ENCODE assay signal across 23 cellular contexts in genomic region chr4:149735796-149736195, GRCh38.
A peak's percentile ranks its signal among the peaks of the same experiment; 100 is the strongest.
DNase-seq lines count a peak whose midpoint lies in the region; ATAC-seq, FAIRE-seq and TF ChIP-seq lines count a peak whose summit lies in the region.
"Had no signal": no experiment of that assay in that cellular context is flagged by ENCODE, and none has a peak within 500 bp of the region (broad histone marks: within the 10 kb centered on the region; RNA-seq: fewer than 3 reads in every experiment).

No MANE protein-coding gene starts in this region.

- H3K4me1 ChIP-seq in HCT116 (ENCODE audit: control insufficient read depth in 1 of 2, insufficient read depth in 2 of 2, low read length in 2 of 2) (no peaks in the 10 kb centered on the region), HepG2 (ENCODE audit: insufficient read depth, low read length) (no peaks in the 10 kb centered on the region)
- H3K4me1 ChIP-seq: body of pancreas, heart left ventricle, parathyroid adenoma had no signal

- H3K9me2 ChIP-seq in HCT116 (ENCODE audit: insufficient read depth): no peaks in the 10 kb centered on the region

- H3K4me2 ChIP-seq in HCT116 (ENCODE audit: low read length) (no peak overlapping the region), HepG2 (ENCODE audit: low read depth, low read length) (no peak overlapping the region)

- TF ChIP-seq RAD21 in HCT116 (IDR thresholded peaks at IDR 0.05; ENCODE audit: low read depth) (peak; percentile 45), HepG2 (CRISPR knock-in tag; IDR thresholded peaks at IDR 0.05) (no peak)

- H3K4me3 Mint-ChIP-seq in activated CD4-positive, alpha-beta T cell treated with anti-CD3 and anti-CD28 coated beads, Interleukin-2, amount 10 ng/mL, durations not matched to agents 7 days and 5 days: no peak overlapping the region
- H3K4me3 Mint-ChIP-seq: activated B cell treated with CpG ODN at 0.5 μM for 24 hours; activated naive CD8-positive, alpha-beta T cell; activated T-cell treated with anti-CD3 and anti-CD28 coated beads, Interleukin-2, amount 50 U/mL, for 72 hours; B cell; naive thymus-derived CD4-positive, alpha-beta T cell; T-helper 1 cell treated with Interleukin-12 subunit alpha and Interleukin-12 subunit beta and Interleukin-4 antibody, amounts not matched to agents 30 μg/mL and 1 μg/mL, for 36 hours had no signal

- 6% methylated on average over 3 of the region's 3 CpGs for WGBS in HepG2 (ENCODE audit: low lambda C conversion rate)

- H3K27me3 ChIP-seq in HCT116 (ENCODE audit: insufficient read depth, low read length) (no peaks in the 10 kb centered on the region), HepG2 (ENCODE audit: control insufficient read depth in 1 of 2, insufficient read depth in 2 of 2, low read length in 2 of 2) (no peaks in the 10 kb centered on the region)
- H3K27me3 ChIP-seq: body of pancreas, heart left ventricle had no signal

- FAIRE-seq in HepG2 (lab: Jason Lieb, UNC): no peak
- FAIRE-seq: HTR-8/SVneo, islet of Langerhans had no signal

- H2AFZ ChIP-seq in HCT116 (ENCODE audit: low read depth, low read length, poor library complexity, severe bottlenecking) (no peak overlapping the region), HepG2 (ENCODE audit: low read length) (no peak overlapping the region)
- H2AFZ ChIP-seq: parathyroid adenoma had no signal

- intact Hi-C loops in HCT116 (cut with micrococcal nuclease): no loop called here
- intact Hi-C loops in HepG2 (cut with micrococcal nuclease; ENCODE audit: unreplicated experiment): no loop called here

- H3K27ac Mint-ChIP-seq in activated CD4-positive, alpha-beta T cell treated with anti-CD3 and anti-CD28 coated beads, Interleukin-2, amount 10 ng/mL, durations not matched to agents 7 days and 5 days: no peak overlapping the region
- H3K27ac Mint-ChIP-seq: activated B cell treated with CpG ODN at 0.5 μM for 24 hours; activated naive CD8-positive, alpha-beta T cell; activated T-cell treated with anti-CD3 and anti-CD28 coated beads, Interleukin-2, amount 50 U/mL, for 72 hours; B cell; naive thymus-derived CD4-positive, alpha-beta T cell; T-helper 1 cell treated with Interleukin-12 subunit alpha and Interleukin-12 subunit beta and Interleukin-4 antibody, amounts not matched to agents 30 μg/mL and 1 μg/mL, for 36 hours had no signal

- H3K4me3 ChIP-seq in HCT116 (replicated peaks in 1 of 2; ENCODE audit: low read depth in 1 of 2, low read length in 2 of 2) (no peak overlapping the region), choroid plexus epithelial cell (ENCODE audit: low read depth, low read length) (no peak overlapping the region), HepG2 (replicated peaks in 1 of 3; ENCODE audit: insufficient read depth in 1 of 3, low read depth in 2 of 3, low read length in 3 of 3) (no peak overlapping the region)
- H3K4me3 ChIP-seq: body of pancreas, heart left ventricle had no signal

- H3K27me3 Mint-ChIP-seq in activated CD4-positive, alpha-beta T cell treated with anti-CD3 and anti-CD28 coated beads, Interleukin-2, amount 10 ng/mL, durations not matched to agents 7 days and 5 days: no peaks in the 10 kb centered on the region
- H3K27me3 Mint-ChIP-seq: activated B cell treated with CpG ODN at 0.5 μM for 24 hours; activated naive CD8-positive, alpha-beta T cell; B cell had no signal

- in situ Hi-C loops in HepG2 (cut with HindIII; ENCODE audit: extremely low pct_ligation_motif_present, low pct_unique_long_range_greater_than_20kb): no loop called here

- TF ChIP-seq CTCF in HCT116 (IDR thresholded peaks at IDR 0.05 in 2 of 3, conservative IDR thresholded peaks at IDR 0.05 in 1 of 3; ENCODE audit: borderline replicate concordance in 1 of 3, insufficient read depth in 1 of 3, low read depth in 2 of 3, low read length in 2 of 3) (peak in 2 of 3 experiments; percentile 1 to 19; a peak in 1 of 6 replicates), choroid plexus epithelial cell (conservative IDR thresholded peaks at IDR 0.05; ENCODE audit: low read depth, low read length) (no peak), HepG2 (CRISPR knock-in tag; IDR thresholded peaks at IDR 0.05) (no peak)

- H3K4me1 Mint-ChIP-seq in activated CD4-positive, alpha-beta T cell treated with anti-CD3 and anti-CD28 coated beads, Interleukin-2, amount 10 ng/mL, durations not matched to agents 7 days and 5 days: no peaks in the 10 kb centered on the region
- H3K4me1 Mint-ChIP-seq: activated B cell treated with CpG ODN at 0.5 μM for 24 hours; B cell; naive thymus-derived CD4-positive, alpha-beta T cell had no signal

- no peaks in the 10 kb centered on the region for H3K36me3 Mint-ChIP-seq in activated CD4-positive, alpha-beta T cell treated with anti-CD3 and anti-CD28 coated beads, Interleukin-2, amount 10 ng/mL, durations not matched to agents 7 days and 5 days (ENCODE audit: low read depth)
- H3K36me3 Mint-ChIP-seq: activated naive CD8-positive, alpha-beta T cell; naive thymus-derived CD4-positive, alpha-beta T cell had no signal

- TF ChIP-seq EP300 in HepG2 (IDR thresholded peaks at IDR 0.05; ENCODE audit: low read depth in 2 of 2, low read length in 2 of 2) (no peak), HepG2 (CRISPR knock-in tag; IDR thresholded peaks at IDR 0.05; ENCODE audit: borderline replicate concordance) (no peak)

- H3K79me2 ChIP-seq in HCT116 (ENCODE audit: insufficient read depth, low read length) (no peaks in the 10 kb centered on the region), HepG2 (ENCODE audit: insufficient read depth, low read length) (no peaks in the 10 kb centered on the region)
- H3K79me2 ChIP-seq: parathyroid adenoma had no signal

- no peaks in the 10 kb centered on the region for H3K36me3 ChIP-seq in HCT116 (ENCODE audit: control insufficient read depth in 1 of 2, insufficient read depth in 2 of 2, low read length in 2 of 2)
- H3K36me3 ChIP-seq in HepG2 (replicated peaks in 1 of 2; ENCODE audit: control insufficient read depth in 1 of 2, insufficient read depth in 2 of 2, low read length in 2 of 2): no peaks in the 10 kb centered on the region
- H3K36me3 ChIP-seq: heart left ventricle had no signal

- H4K20me1 ChIP-seq in HCT116 (ENCODE audit: insufficient read depth) (no peaks in the 10 kb centered on the region), HepG2 (ENCODE audit: insufficient read depth, low read length) (no peaks in the 10 kb centered on the region)

- BruUV-seq in HCT116 (replicated peaks; lab: Mats Ljungman, UMichigan): no TSS peak
- no TSS peak for BruUV-seq in HepG2 (replicated peaks; lab: Mats Ljungman, UMichigan)

- TF ChIP-seq POLR2A in HCT116 (IDR thresholded peaks at IDR 0.05; ENCODE audit: borderline replicate concordance, extremely low read depth, insufficient read depth, insufficient read length) (no peak), HepG2 (IDR thresholded peaks at IDR 0.05; ENCODE audit: insufficient read depth in 1 of 2, low read depth in 2 of 2, low read length in 2 of 2) (no peak)

- RAD21 ChIA-PET in HCT116 (lab: Charles Lee; ENCODE audit: low non-redundant PET in 1 of 2, low total read pairs in 2 of 2, uncharacterized antibody in 2 of 2, unreplicated experiment in 2 of 2): no interaction called here

- H3K9ac ChIP-seq in HCT116 (ENCODE audit: low read length): no peak overlapping the region
- no peak overlapping the region for H3K9ac ChIP-seq in HepG2 (ENCODE audit: insufficient read depth, low read depth, low read length)
- H3K9ac ChIP-seq: parathyroid adenoma had no signal

- no peaks in the 10 kb centered on the region for H3K9me3 ChIP-seq in HCT116 (ENCODE audit: control insufficient read depth in 1 of 2, insufficient read depth in 1 of 2, low read depth in 1 of 2, low read length in 2 of 2)
- no peaks in the 10 kb centered on the region for H3K9me3 ChIP-seq in HepG2 (ENCODE audit: low read length)
- H3K9me3 ChIP-seq: body of pancreas, heart left ventricle had no signal

- POLR2A ChIA-PET in HCT116 (lab: Charles Lee): no interaction called here
- POLR2A ChIA-PET in HepG2 (lab: Yijun Ruan, JAX): no interaction called here
- POLR2A ChIA-PET in activated CD4-positive, alpha-beta T cell treated with anti-CD3 and anti-CD28 coated beads, Interleukin-2, amount 10 ng/mL, durations not matched to agents 7 days and 5 days (lab: Charles Lee): no interaction called here

- H3K27ac ChIP-seq in HCT116 (ENCODE audit: low read depth, low read length): no peak overlapping the region
- H3K27ac ChIP-seq in HepG2 (ENCODE audit: extremely low read length, insufficient read depth, low read length): no peak overlapping the region
- H3K27ac ChIP-seq: body of pancreas, heart left ventricle, parathyroid adenoma had no signal

- DNase-seq in HCT116 (ENCODE audit: low read depth, low spot score): no peak
- DNase-seq in NCI-H226: peak; percentile 54
- peak; percentile 44 for DNase-seq in choroid plexus epithelial cell (ENCODE audit: low read depth)
- DNase-seq in HepG2 (ENCODE audit: low spot score): no peak
- DNase-seq in activated CD4-positive, alpha-beta T cell treated with anti-CD3 and anti-CD28 coated beads, Interleukin-2, amount 10 ng/mL, durations not matched to agents 7 days and 5 days: no peak
- no peak for DNase-seq in stimulated activated CD4-positive, alpha-beta T cell treated with anti-CD3 and anti-CD28 coated beads, Interleukin-2, amount 100 ng/mL, for 48 hours
- DNase-seq: activated B cell treated with CpG ODN at 0.5 μM for 24 hours; activated CD8-positive, alpha-beta memory T cell treated with anti-CD3 and anti-CD28 coated beads for 24 hours; activated T-cell treated with anti-CD3 and anti-CD28 coated beads, Interleukin-2, amount 50 U/mL, for 72 hours; body of pancreas; GDM1; heart left ventricle; mesenchymal stem cell; naive thymus-derived CD4-positive, alpha-beta T cell; NCI-H1694 treated with DMSO at 0.1 percent for 48 hours; SHP77 had no signal

- ATAC-seq in HCT116 (no peak), HepG2 (no peak), HG03460 (IDR thresholded peaks at IDR 0.05; ENCODE audit: unreplicated experiment) (no peak)
- ATAC-seq: activated T-cell treated with anti-CD3 and anti-CD28 coated beads, Interleukin-2, amount 50 U/mL, for 72 hours; body of pancreas; heart left ventricle; naive thymus-derived CD4-positive, alpha-beta T cell had no signal

- CTCF ChIA-PET in HCT116 (lab: Charles Lee): no interaction called here
- CTCF ChIA-PET in HepG2 (lab: Yijun Ruan, JAX; ENCODE audit: low intra/inter-chr PET ratio, low total read pairs): no interaction called here
- CTCF ChIA-PET in activated CD4-positive, alpha-beta T cell treated with anti-CD3 and anti-CD28 coated beads, Interleukin-2, amount 10 ng/mL, durations not matched to agents 7 days and 5 days (lab: Charles Lee): no interaction called here

- no peaks in the 10 kb centered on the region for H3K9me3 Mint-ChIP-seq in activated CD4-positive, alpha-beta T cell treated with anti-CD3 and anti-CD28 coated beads, Interleukin-2, amount 10 ng/mL, durations not matched to agents 7 days and 5 days
- H3K9me3 Mint-ChIP-seq: activated B cell treated with CpG ODN at 0.5 μM for 24 hours had no signal

TF ChIP-seq in HCT116, 20 proteins besides CTCF, POLR2A, EP300 and RAD21:
- no peak for TF ChIP-seq SIN3A (IDR thresholded peaks at IDR 0.05; ENCODE audit: low read depth)
- peak; percentile 61 for TF ChIP-seq CEBPB (IDR thresholded peaks at IDR 0.05; ENCODE audit: low read depth)

TF ChIP-seq in HepG2, 621 proteins besides CTCF, POLR2A, EP300 and RAD21:
- TF ChIP-seq CEBPG (CRISPR knock-in tag; IDR thresholded peaks at IDR 0.05) (0 out of 2 replicates have a peak, but pooled peaks have one; percentile 19), ZNF136 (CRISPR knock-in tag; IDR thresholded peaks at IDR 0.05; ENCODE audit: low read depth) (no peak), CEBPB (IDR thresholded peaks at IDR 0.05; ENCODE audit: borderline replicate concordance, low read depth, low read length) (peak; percentile 67; the same call in 1 of the 2 replicates)

Comparison
In these comparisons a context has a peak if more than half of its experiments do, and no peak if none do; other contexts are left out.
1. DNase-seq: peak in NCI-H226 (single experiment) and choroid plexus epithelial cell (single experiment); none in HCT116 (single experiment), HepG2 (single experiment), activated CD4-positive, alpha-beta T cell treated with anti-CD3 and anti-CD28 coated beads, Interleukin-2, amount 10 ng/mL, durations not matched to agents 7 days and 5 days (single experiment) and stimulated activated CD4-positive, alpha-beta T cell treated with anti-CD3 and anti-CD28 coated beads, Interleukin-2, amount 100 ng/mL, for 48 hours (0 of 2).
2. CTCF ChIP-seq: peak in HCT116 (2 of 3); none in choroid plexus epithelial cell (single experiment) and HepG2 (single experiment).
3. Of the 20 proteins assayed by ChIP-seq in both HepG2 and HCT116: peak only in HepG2: none; only in HCT116: CTCF and RAD21; in both: CEBPB; in neither: 17.